In genomic region chr14:57390037-57390805, GRCh38 we compare ENCODE assay signal across 8 cellular contexts. TPM values are rescaled to one million over a fixed set of nuclear protein-coding genes. Genes with fewer than 3 reads are reported as not detected.
DNase-seq lines count a peak whose midpoint lies in the region; ATAC-seq lines count a peak whose summit lies in the region.

Gene NAA30 (plus strand): TSS chr14:57390586. CDS start chr14:57390958, 372 bp downstream.

- intact Hi-C loops in activated CD4-positive, alpha-beta T cell treated with anti-CD3 and anti-CD28 coated beads, Interleukin-2, amount 10 ng/mL, durations not matched to agents 24 days and 14 days (cut with micrococcal nuclease) = loop anchor here (1.0 to 5.0 kb wide), 4 partner anchors 121 to 852 kb away; partner anchors contain the start of genes PSMA3 and TMEM260

- H3K36me3 ChIP-seq in BLaER1 treated with 17β-estradiol and CSF1 and Interleukin-3, amounts not matched to agents 10 nM and 100 nM = peaks cover 0 to 25% (median 0%) of the 10 kb centered on the region in 11 experiments; a peak in 5 of 22 replicates

- no peaks in the 10 kb centered on the region for H3K9me3 Mint-ChIP-seq in activated CD4-positive, alpha-beta T cell treated with anti-CD3 and anti-CD28 coated beads, Interleukin-2, amount 10 ng/mL, durations not matched to agents 24 days and 14 days

- no peaks in the 10 kb centered on the region for H3K9me3 ChIP-seq in BLaER1 treated with 17β-estradiol and CSF1 and Interleukin-3, amounts not matched to agents 10 nM and 100 nM (replicated peaks in 1 of 11)

- peaks cover 18 to 41% (median 31%) of the 10 kb centered on the region in 11 experiments; a peak in 21 of 22 replicates for H4K20me1 ChIP-seq in BLaER1 treated with 17β-estradiol and CSF1 and Interleukin-3, amounts not matched to agents 10 nM and 100 nM

- peak within 1 kb of the TSS; percentile 85 to 96 (median 92) for H3K9ac ChIP-seq in BLaER1 treated with 17β-estradiol and CSF1 and Interleukin-3, amounts not matched to agents 10 nM and 100 nM

- H3K27me3 ChIP-seq in BLaER1 treated with 17β-estradiol and CSF1 and Interleukin-3, amounts not matched to agents 10 nM and 100 nM = no peaks in the 10 kb centered on the region

- H3K4me3 Mint-ChIP-seq in activated CD4-positive, alpha-beta T cell treated with anti-CD3 and anti-CD28 coated beads, Interleukin-2, amount 10 ng/mL, durations not matched to agents 24 days and 14 days = peak within 1 kb of the TSS; percentile 93

- H3K4me3 ChIP-seq in BLaER1 treated with 17β-estradiol and CSF1 and Interleukin-3, amounts not matched to agents 10 nM and 100 nM = peak within 1 kb of the TSS; percentile 76 to 98 (median 92)

- ATAC-seq in GM19324 (IDR thresholded peaks at IDR 0.05; ENCODE audit: low FRiP score, unreplicated experiment) (peak; percentile 83), HG03460 (IDR thresholded peaks at IDR 0.05; ENCODE audit: unreplicated experiment) (peak; percentile 82), left lobe of liver (peak; percentile 90)

- H3K27me3 Mint-ChIP-seq in activated CD4-positive, alpha-beta T cell treated with anti-CD3 and anti-CD28 coated beads, Interleukin-2, amount 10 ng/mL, durations not matched to agents 24 days and 14 days = no peaks in the 10 kb centered on the region

- H3K27ac Mint-ChIP-seq in activated CD4-positive, alpha-beta T cell treated with anti-CD3 and anti-CD28 coated beads, Interleukin-2, amount 10 ng/mL, durations not matched to agents 24 days and 14 days = peak within 1 kb of the TSS; percentile 93

- DNase-seq in NCI-H526 treated with DMSO at 0.1 percent for 48 hours (lab: John Stamatoyannopoulos, UW) = peak; percentile 94
- peak; percentile 97 for DNase-seq in activated CD4-positive, alpha-beta T cell treated with anti-CD3 and anti-CD28 coated beads, Interleukin-2, amount 10 ng/mL, durations not matched to agents 24 days and 14 days
- peak; percentile 87 for DNase-seq in dedifferentiated amniotic fluid mesenchymal stem cell (ENCODE audit: extremely low spot score)
- peak; percentile 96 for DNase-seq in left lobe of liver (ENCODE audit: low spot score)
- peak; percentile 90 for DNase-seq in stimulated activated CD4-positive, alpha-beta T cell treated with anti-CD3 and anti-CD28 coated beads, Interleukin-2, amount 100 ng/mL, for 24 hours

- peak within 1 kb of the TSS; percentile 79 to 89 (median 84) for H3K27ac ChIP-seq in BLaER1 treated with 17β-estradiol and CSF1 and Interleukin-3, amounts not matched to agents 10 nM and 100 nM

- peaks cover 39% of the 10 kb centered on the region for H3K4me1 Mint-ChIP-seq in activated CD4-positive, alpha-beta T cell treated with anti-CD3 and anti-CD28 coated beads, Interleukin-2, amount 10 ng/mL, durations not matched to agents 24 days and 14 days

- H3K4me2 ChIP-seq in BLaER1 treated with 17β-estradiol and CSF1 and Interleukin-3, amounts not matched to agents 10 nM and 100 nM = peak within 1 kb of the TSS; percentile 89 to 99 (median 93)

- peaks cover 21 to 43% (median 32%) of the 10 kb centered on the region in 10 experiments for H3K4me1 ChIP-seq in BLaER1 treated with 17β-estradiol and CSF1 and Interleukin-3, amounts not matched to agents 10 nM and 100 nM

- H3K36me3 Mint-ChIP-seq in activated CD4-positive, alpha-beta T cell treated with anti-CD3 and anti-CD28 coated beads, Interleukin-2, amount 10 ng/mL, durations not matched to agents 24 days and 14 days (ENCODE audit: low read depth) = peaks cover 18% of the 10 kb centered on the region

RNA-seq across cellular contexts. Expression of gene NAA30, which starts in this region (rescaled TPM):
- 20.4 and 20.7 TPM in 2 replicates for total RNA-seq in activated CD4-positive, alpha-beta T cell treated with anti-CD3 and anti-CD28 coated beads, Interleukin-2, amount 10 ng/mL, durations not matched to agents 24 days and 14 days
- total RNA-seq in left lobe of liver = 9.0 TPM

Comparison
In these comparisons a context has a peak if more than half of its experiments do, and no peak if none do; other contexts are left out.
1. Peak in every context shown above with its lines: DNase-seq, ATAC-seq, H3K4me3 ChIP-seq and H3K27ac ChIP-seq.